ENCODE assay signal across 8 cellular contexts in the genomic region with DNA sequence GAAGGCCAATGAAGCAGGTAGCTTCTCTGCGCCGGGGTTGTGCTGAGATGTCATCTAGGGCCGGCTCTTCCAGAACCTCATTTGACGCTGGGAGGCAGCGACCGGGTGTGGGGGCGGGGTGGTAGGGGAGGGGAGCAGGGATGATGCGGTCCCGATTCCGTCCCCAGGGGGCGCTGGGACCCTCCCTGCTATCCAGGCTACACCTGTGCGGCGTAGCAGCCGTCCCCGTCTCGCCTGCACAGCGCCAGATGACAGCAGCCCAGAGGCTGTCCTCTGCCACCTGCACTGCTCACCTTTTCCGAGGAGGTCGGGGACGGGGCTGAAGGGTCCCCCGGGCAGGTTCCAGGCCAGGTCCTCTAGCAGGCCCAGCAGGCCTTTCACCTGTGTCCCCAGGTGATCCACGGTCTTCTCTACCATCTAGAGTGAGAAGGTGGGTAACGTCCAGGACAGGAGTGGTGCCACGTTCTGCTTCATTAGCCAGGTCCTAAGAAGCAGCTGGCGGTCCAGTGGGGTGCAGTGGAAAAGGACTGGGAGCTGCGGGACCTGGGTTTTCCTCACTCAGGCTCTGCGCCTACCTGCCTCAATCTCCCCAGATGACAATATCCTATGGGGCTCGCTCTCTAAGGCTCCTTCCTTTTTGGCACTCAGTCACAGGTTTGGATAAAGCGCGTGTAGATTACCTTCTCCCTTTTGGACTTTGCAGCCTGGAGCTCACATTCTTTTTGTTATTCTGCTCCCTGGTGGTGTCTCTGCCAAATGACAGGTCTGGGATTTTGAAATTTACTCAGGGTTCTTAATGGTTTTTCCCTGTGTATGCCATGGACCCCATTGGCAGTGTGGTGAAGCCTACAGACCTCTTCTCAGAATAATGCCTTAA. TPM values are rescaled to one million over a fixed set of nuclear protein-coding genes. Genes with fewer than 3 reads are reported as not detected.
DNase-seq lines count a peak whose midpoint lies in the region; ATAC-seq and TF ChIP-seq lines count a peak whose summit lies in the region.

No MANE protein-coding gene starts in this region.

- H3K27ac Mint-ChIP-seq in activated T-cell treated with anti-CD3 and anti-CD28 coated beads, Interleukin-2, amount 50 U/mL, for 24 hours, result no peak overlapping the region
- H3K27ac Mint-ChIP-seq in neural crest cell (ENCODE audit: unreplicated experiment), result no peak overlapping the region

- peak; percentile 36 for DNase-seq in activated T-cell treated with anti-CD3 and anti-CD28 coated beads, Interleukin-2, amount 50 U/mL, for 24 hours
- no peak for DNase-seq in activated T-cell treated with anti-CD3 and anti-CD28 coated beads, Interleukin-2, amount 50 U/mL, for 1 hour
- DNase-seq in NCI-H1092 treated with DMSO at 0.1 percent for 48 hours (lab: John Stamatoyannopoulos, UW) (peak; percentile 40), SW480 (ENCODE audit: low spot score) (peak; percentile 75), fibroblast of mammary gland (ENCODE audit: low read depth) (peak; percentile 54), neural crest cell (ENCODE audit: low read depth, low spot score) (peak; percentile 54)

- no peak overlapping the region for H3K4me3 ChIP-seq in fibroblast of mammary gland (ENCODE audit: control insufficient read depth, low read depth, low read length)

- peaks cover 11% of the 10 kb centered on the region for H3K9me3 Mint-ChIP-seq in activated T-cell treated with anti-CD3 and anti-CD28 coated beads, Interleukin-2, amount 50 U/mL, for 24 hours
- H3K9me3 Mint-ChIP-seq in neural crest cell, result peaks cover 7% of the 10 kb centered on the region

- H3K4me1 Mint-ChIP-seq in activated T-cell treated with anti-CD3 and anti-CD28 coated beads, Interleukin-2, amount 50 U/mL, for 24 hours (ENCODE audit: low read depth), result peaks cover 4% of the 10 kb centered on the region
- H3K4me1 Mint-ChIP-seq in neural crest cell, result peaks cover 8% of the 10 kb centered on the region

- TF ChIP-seq CTCF in fibroblast of mammary gland (conservative IDR thresholded peaks at IDR 0.05; ENCODE audit: control insufficient read depth, insufficient read depth, low read depth, low read length) (peak; percentile 52), neural crest cell (conservative IDR thresholded peaks at IDR 0.05) (peak; percentile 67)

- H3K27me3 Mint-ChIP-seq in activated T-cell treated with anti-CD3 and anti-CD28 coated beads, Interleukin-2, amount 50 U/mL, for 24 hours, result peaks cover 43% of the 10 kb centered on the region
- H3K27me3 Mint-ChIP-seq in neural crest cell (ENCODE audit: low read depth), result peaks cover 56% of the 10 kb centered on the region

- no peak overlapping the region for H3K4me3 Mint-ChIP-seq in activated T-cell treated with anti-CD3 and anti-CD28 coated beads, Interleukin-2, amount 50 U/mL, for 24 hours
- peak overlapping the region; percentile 39 for H3K4me3 Mint-ChIP-seq in neural crest cell

- ATAC-seq in HG02678 (IDR thresholded peaks at IDR 0.05; ENCODE audit: unreplicated experiment), result no peak
- ATAC-seq in HG03135 (IDR thresholded peaks at IDR 0.05; ENCODE audit: unreplicated experiment), result no peak

- H3K36me3 Mint-ChIP-seq in activated T-cell treated with anti-CD3 and anti-CD28 coated beads, Interleukin-2, amount 50 U/mL, for 24 hours (ENCODE audit: low read depth), result peaks cover 2% of the 10 kb centered on the region
- H3K36me3 Mint-ChIP-seq in neural crest cell (ENCODE audit: low read depth), result peaks cover 2% of the 10 kb centered on the region

RNA-seq across cellular contexts. Expression of a gene that starts 56.0 kb away (rescaled TPM):
- 0.16 TPM in 1 of 2 replicates, not detected in the other for total RNA-seq in neural crest cell
